Comparison of ENCODE assay signal across 8 cellular contexts in genomic region chr15:52481915-52482314, GRCh38. TPM values are rescaled to one million over a fixed set of nuclear protein-coding genes. Genes with fewer than 3 reads are reported as not detected.
A peak's percentile ranks its signal among the peaks of the same experiment; 100 is the strongest.
DNase-seq lines count a peak whose midpoint lies in the region; ATAC-seq and TF ChIP-seq lines count a peak whose summit lies in the region.

No MANE protein-coding gene starts in this region.

- intact Hi-C loops in psoas muscle (cut with DNase I) = no loop called here

- peaks cover 3% of the 10 kb centered on the region for H3K36me3 Mint-ChIP-seq in chondrocyte (ENCODE audit: low read depth)

- H3K4me1 Mint-ChIP-seq in chondrocyte (ENCODE audit: low read depth) = peaks cover 58% of the 10 kb centered on the region

- H3K36me3 ChIP-seq in ACC112 (ENCODE audit: insufficient read depth, low read length) (no peaks in the 10 kb centered on the region), SJSA1 (no peaks in the 10 kb centered on the region; the same call in 1 of the 2 replicates), psoas muscle (ENCODE audit: insufficient read depth in 1 of 2, low read depth in 1 of 2) (no peaks in the 10 kb centered on the region)

- peaks cover 10% of the 10 kb centered on the region for H3K79me2 ChIP-seq in ACC112 (ENCODE audit: control insufficient read depth, insufficient read depth, low read length, unreplicated experiment)

- H3K9me3 Mint-ChIP-seq in chondrocyte (ENCODE audit: low read depth) = peaks cover 3% of the 10 kb centered on the region

- H3K27me3 ChIP-seq in ACC112 (ENCODE audit: insufficient read depth, low read length) (no peaks in the 10 kb centered on the region), SJSA1 (replicated peaks) (no peaks in the 10 kb centered on the region), psoas muscle (ENCODE audit: insufficient read depth in 3 of 3, low read length in 2 of 3) (no peaks in the 10 kb centered on the region)

- no peaks in the 10 kb centered on the region for H3K27me3 Mint-ChIP-seq in chondrocyte (ENCODE audit: low read depth)

- no peak overlapping the region for H2AFZ ChIP-seq in ACC112 (ENCODE audit: low read length, unreplicated experiment)

- DNase-seq in SJSA1 (ENCODE audit: low read depth in 1 of 2, low spot score in 2 of 2) (peak in 1 of 2 experiments; percentile 62), chondrocyte (ENCODE audit: low spot score) (no peak), psoas muscle (no peak), NCI-H510A treated with DMSO at 0.1 percent for 48 hours (lab: John Stamatoyannopoulos, UW) (no peak), NCI-H748 (lab: John Stamatoyannopoulos, UW; ENCODE audit: unreplicated experiment) (no peak)

- H3K4me1 ChIP-seq in ACC112 (ENCODE audit: control insufficient read depth, insufficient read depth, low read length, unreplicated experiment) (peaks cover 37% of the 10 kb centered on the region), SJSA1 (replicated peaks) (peaks cover 24% of the 10 kb centered on the region), psoas muscle (peaks cover 43% of the 10 kb centered on the region)

- peak overlapping the region; percentile 0 for H3K4me3 Mint-ChIP-seq in chondrocyte (ENCODE audit: unreplicated experiment)

- no peak for TF ChIP-seq CTCF in chondrocyte (IDR thresholded peaks at IDR 0.05)
- TF ChIP-seq CTCF in psoas muscle (IDR thresholded peaks at IDR 0.05) = no peak

- peak overlapping the region; percentile 64 for H3K27ac Mint-ChIP-seq in chondrocyte (ENCODE audit: unreplicated experiment)

- H3K4me3 ChIP-seq in ACC112 (ENCODE audit: low read depth, low read length) = no peak overlapping the region
- H3K4me3 ChIP-seq in SJSA1 = no peak overlapping the region
- no peak overlapping the region for H3K4me3 ChIP-seq in psoas muscle

- H3K9me3 ChIP-seq in SJSA1 (replicated peaks) = peaks cover 3% of the 10 kb centered on the region; the same call in 1 of the 2 replicates
- no peaks in the 10 kb centered on the region for H3K9me3 ChIP-seq in psoas muscle

- ATAC-seq in GM18861 (IDR thresholded peaks at IDR 0.05; ENCODE audit: unreplicated experiment) (peak; percentile 96), HG03045 (IDR thresholded peaks at IDR 0.05; ENCODE audit: unreplicated experiment) (peak; percentile 94), psoas muscle (peak; percentile 70 to 91 (median 81))

- 83 to 91% (median 84%) methylated on average over 3 of the region's 3 CpGs for WGBS in psoas muscle, 3 donors

- H3K27ac ChIP-seq in ACC112 (ENCODE audit: low read depth, low read length) = peak overlapping the region; percentile 30
- H3K27ac ChIP-seq in SJSA1 = peak overlapping the region; percentile 25
- peak overlapping the region; percentile 71 for H3K27ac ChIP-seq in psoas muscle

RNA-seq across cellular contexts. Expression of gene MYO5A, which starts 46.8 kb away (rescaled TPM):
- total RNA-seq in SJSA1 (2014; rRNA removed; shearing (Covaris generic)) = 23.2 and 36.3 TPM in 2 replicates
- total RNA-seq in chondrocyte (40.9 to 44.7 TPM (median 41.0 TPM) in 3 replicates), psoas muscle (1 to 10 TPM; 5.0 to 9.9 (median 7.8) TPM)
- polyA plus RNA-seq in psoas muscle = 1 to 10 TPM; 3.6 to 7.7 (median 4.4) TPM
